Comparison of ENCODE assay signal across 23 cellular contexts in the genomic region with DNA sequence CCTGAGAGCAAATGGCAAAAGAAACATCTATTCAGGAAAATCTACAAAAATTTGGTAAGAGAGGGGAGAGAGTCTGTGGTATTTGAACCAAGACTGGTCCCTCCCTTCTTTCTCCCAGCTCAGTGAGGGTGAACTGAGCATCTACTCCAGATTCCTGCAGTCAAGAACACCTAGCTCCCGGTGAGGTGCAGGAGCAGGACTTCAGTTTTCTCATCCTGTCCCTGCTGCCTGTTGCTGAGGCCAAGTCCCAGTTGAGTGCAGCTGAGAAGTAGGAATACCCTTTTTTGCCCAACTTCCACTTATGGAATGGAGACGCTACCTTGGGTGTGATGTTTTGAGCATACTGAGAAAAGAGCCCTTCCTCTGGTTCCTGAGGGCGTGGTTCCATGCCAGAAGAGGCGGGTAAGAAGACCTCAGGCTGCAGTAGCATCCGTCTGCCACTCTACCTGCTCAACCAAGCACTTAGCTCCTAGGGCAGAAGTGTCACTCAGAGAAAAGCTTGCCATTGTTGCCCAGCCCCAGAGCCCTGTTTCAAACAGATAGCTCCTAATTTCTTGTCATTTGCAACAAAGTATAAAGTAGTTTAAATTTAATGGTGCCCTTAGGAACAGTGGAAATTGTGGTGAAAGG.
DNase-seq lines count a peak whose midpoint lies in the region; ATAC-seq, FAIRE-seq and TF ChIP-seq lines count a peak whose summit lies in the region.
"Had no signal": no experiment of that assay in that cellular context is flagged by ENCODE, and none has a peak within 500 bp of the region (broad histone marks: within the 10 kb centered on the region; RNA-seq: fewer than 3 reads in every experiment).

No MANE protein-coding gene starts in this region.

- intact Hi-C loops in activated CD4-positive, alpha-beta T cell treated with anti-CD3 and anti-CD28 coated beads for 36 hours (cut with DNase I, micrococcal nuclease): no loop called here
- intact Hi-C loops in activated CD8-positive, alpha-beta T cell treated with anti-CD3 and anti-CD28 coated beads for 36 hours (cut with micrococcal nuclease): no loop called here

- DNase-seq in activated CD4-positive, alpha-beta T cell treated with anti-CD3 and anti-CD28 coated beads for 36 hours: no peak
- DNase-seq in activated CD4-positive, alpha-beta T cell treated with anti-CD3 and anti-CD28 coated beads, Interleukin-2, amount 50 U/mL, for 1 hour: no peak
- DNase-seq in H7 (peak; percentile 6), memory B cell (ENCODE audit: low spot score in 2 of 2) (no peak), GM19239 (ENCODE audit: insufficient read length, low spot score) (no peak), COLO668 (lab: John Stamatoyannopoulos, UW; ENCODE audit: unreplicated experiment) (no peak)
- DNase-seq in activated CD8-positive, alpha-beta T cell treated with anti-CD3 and anti-CD28 coated beads for 36 hours: peak; percentile 6
- no peak for DNase-seq in activated CD4-positive, CD25-positive, alpha-beta regulatory T cell (lab: John Stamatoyannopoulos, UW)
- DNase-seq: 8988T; DMS153; kidney; NCI-H1417; NCI-H2171; NCI-H748 treated with DMSO at 0.1 percent for 48 hours; posterior cingulate gyrus; small intestine; stimulated activated CD4-positive, alpha-beta T cell treated with anti-CD3 and anti-CD28 coated beads, Interleukin-4, amount 100 ng/mL, for 24 hours had no signal

- H3K27me3 ChIP-seq in H7 (ENCODE audit: control insufficient read depth, insufficient read depth, low read length): no peaks in the 10 kb centered on the region
- H3K27me3 ChIP-seq: ascending aorta, BLaER1, hepatocyte had no signal

- H3K27me3 Mint-ChIP-seq in activated CD4-positive, alpha-beta T cell treated with anti-CD3 and anti-CD28 coated beads for 36 hours: no peaks in the 10 kb centered on the region
- no peaks in the 10 kb centered on the region for H3K27me3 Mint-ChIP-seq in activated CD8-positive, alpha-beta T cell treated with anti-CD3 and anti-CD28 coated beads for 36 hours
- H3K27me3 Mint-ChIP-seq in memory B cell: no peaks in the 10 kb centered on the region
- H3K27me3 Mint-ChIP-seq: natural killer cell treated with Interleukin-12 subunit alpha and Interleukin-12 subunit beta and Interleukin-15 and Interleukin-18, amount 100 ng/mL, for 72 hours had no signal

- peak; percentile 57 for ATAC-seq in activated CD4-positive, alpha-beta T cell treated with anti-CD3 and anti-CD28 coated beads for 36 hours
- peak; percentile 55 for ATAC-seq in activated CD8-positive, alpha-beta T cell treated with anti-CD3 and anti-CD28 coated beads for 36 hours
- ATAC-seq in memory B cell (ENCODE audit: low read depth): peak; percentile 68
- ATAC-seq: natural killer cell treated with Interleukin-12 subunit alpha and Interleukin-12 subunit beta and Interleukin-15 and Interleukin-18, amount 100 ng/mL, for 72 hours had no signal

- H3K4me3 ChIP-seq in H7 (ENCODE audit: insufficient read depth, low read depth, low read length): no peak overlapping the region
- H3K4me3 ChIP-seq: ascending aorta, BLaER1, hepatocyte had no signal

- H3K36me3 Mint-ChIP-seq in activated CD4-positive, alpha-beta T cell treated with anti-CD3 and anti-CD28 coated beads for 36 hours (ENCODE audit: low read depth): peaks cover 35% of the 10 kb centered on the region
- peaks cover 45% of the 10 kb centered on the region for H3K36me3 Mint-ChIP-seq in activated CD8-positive, alpha-beta T cell treated with anti-CD3 and anti-CD28 coated beads for 36 hours (ENCODE audit: low read depth)
- peaks cover 39% of the 10 kb centered on the region for H3K36me3 Mint-ChIP-seq in memory B cell

- H3K27ac Mint-ChIP-seq in activated CD4-positive, alpha-beta T cell treated with anti-CD3 and anti-CD28 coated beads for 36 hours: peak overlapping the region; percentile 14
- peak overlapping the region; percentile 72 for H3K27ac Mint-ChIP-seq in activated CD8-positive, alpha-beta T cell treated with anti-CD3 and anti-CD28 coated beads for 36 hours
- H3K27ac Mint-ChIP-seq in memory B cell: peak overlapping the region; percentile 73
- H3K27ac Mint-ChIP-seq: natural killer cell treated with Interleukin-12 subunit alpha and Interleukin-12 subunit beta and Interleukin-15 and Interleukin-18, amount 100 ng/mL, for 72 hours had no signal

- no peak for FAIRE-seq in GM19239 (lab: Jason Lieb, UNC)
- FAIRE-seq: colon, kidney, small intestine, TTC549 had no signal

- POLR2A ChIA-PET in activated CD4-positive, alpha-beta T cell treated with anti-CD3 and anti-CD28 coated beads for 36 hours (lab: Charles Lee): no interaction called here
- POLR2A ChIA-PET in activated CD8-positive, alpha-beta T cell treated with anti-CD3 and anti-CD28 coated beads for 36 hours (lab: Charles Lee): interaction anchor here (0.6 kb wide), 1 partner anchor 120 kb away, joined by 4 read pairs; no protein-coding TSS in a partner anchor

- H3K4me3 Mint-ChIP-seq in activated CD4-positive, alpha-beta T cell treated with anti-CD3 and anti-CD28 coated beads for 36 hours: no peak overlapping the region
- no peak overlapping the region for H3K4me3 Mint-ChIP-seq in activated CD8-positive, alpha-beta T cell treated with anti-CD3 and anti-CD28 coated beads for 36 hours
- H3K4me3 Mint-ChIP-seq in memory B cell: no peak overlapping the region
- H3K4me3 Mint-ChIP-seq: natural killer cell treated with Interleukin-12 subunit alpha and Interleukin-12 subunit beta and Interleukin-15 and Interleukin-18, amount 100 ng/mL, for 72 hours had no signal

- H3K36me3 ChIP-seq in H7 (replicated peaks; ENCODE audit: control insufficient read depth, insufficient read depth, low read length): no peaks in the 10 kb centered on the region; the same call in 1 of the 2 replicates

- H3K4me1 Mint-ChIP-seq in activated CD4-positive, alpha-beta T cell treated with anti-CD3 and anti-CD28 coated beads for 36 hours: peaks cover 13% of the 10 kb centered on the region
- peaks cover 19% of the 10 kb centered on the region for H3K4me1 Mint-ChIP-seq in activated CD8-positive, alpha-beta T cell treated with anti-CD3 and anti-CD28 coated beads for 36 hours (ENCODE audit: low read depth)
- H3K4me1 Mint-ChIP-seq in memory B cell: peaks cover 15% of the 10 kb centered on the region

- CTCF ChIA-PET in activated CD4-positive, alpha-beta T cell treated with anti-CD3 and anti-CD28 coated beads for 36 hours (lab: Charles Lee): interaction anchor here (0.7 to 1.2 kb wide), 3 partner anchors 54 to 275 kb away, joined by 3 to 5 read pairs (median 4); no protein-coding TSS in a partner anchor
- CTCF ChIA-PET in activated CD8-positive, alpha-beta T cell treated with anti-CD3 and anti-CD28 coated beads for 36 hours (lab: Charles Lee): interaction anchor here (0.7 to 3.6 kb wide), 6 partner anchors 9 to 222 kb away, joined by 3 to 13 read pairs (median 5); no protein-coding TSS in a partner anchor

- no peak for TF ChIP-seq CTCF in activated CD8-positive, alpha-beta T cell treated with anti-CD3 and anti-CD28 coated beads for 36 hours (IDR thresholded peaks at IDR 0.05)

- H3K9me3 Mint-ChIP-seq in activated CD4-positive, alpha-beta T cell treated with anti-CD3 and anti-CD28 coated beads for 36 hours (ENCODE audit: low read depth): no peaks in the 10 kb centered on the region
- no peaks in the 10 kb centered on the region for H3K9me3 Mint-ChIP-seq in activated CD8-positive, alpha-beta T cell treated with anti-CD3 and anti-CD28 coated beads for 36 hours
- H3K9me3 Mint-ChIP-seq in memory B cell: peaks cover 6% of the 10 kb centered on the region
- H3K9me3 Mint-ChIP-seq: natural killer cell treated with Interleukin-12 subunit alpha and Interleukin-12 subunit beta and Interleukin-15 and Interleukin-18, amount 100 ng/mL, for 72 hours had no signal

Comparison
In these comparisons a context has a peak if more than half of its experiments do, and no peak if none do; other contexts are left out.
1. DNase-seq: peak in H7 (single experiment) and activated CD8-positive, alpha-beta T cell treated with anti-CD3 and anti-CD28 coated beads for 36 hours (single experiment); none in activated CD4-positive, alpha-beta T cell treated with anti-CD3 and anti-CD28 coated beads for 36 hours (single experiment), activated CD4-positive, alpha-beta T cell treated with anti-CD3 and anti-CD28 coated beads, Interleukin-2, amount 50 U/mL, for 1 hour (single experiment), memory B cell (0 of 2), activated CD4-positive, CD25-positive, alpha-beta regulatory T cell (0 of 4), GM19239 (single experiment) and COLO668 (single experiment).
2. H3K27ac Mint-ChIP-seq: peak in every context shown above with its lines; median percentile 73 in memory B cell; 72 in activated CD8-positive, alpha-beta T cell treated with anti-CD3 and anti-CD28 coated beads for 36 hours; 14 in activated CD4-positive, alpha-beta T cell treated with anti-CD3 and anti-CD28 coated beads for 36 hours.
3. Peak in every context shown above with its lines, with median percentiles within 50 percentile points of each other: ATAC-seq.